1 cellular context compared by ENCODE assay signal in genomic region chr17:81512984-81513668, GRCh38.
TF ChIP-seq lines count a peak whose summit lies in the region.

No MANE protein-coding gene starts in this region.

TF ChIP-seq in K562, 482 proteins besides CTCF, POLR2A, EP300 and RAD21 (continued from another document):
- no peak for TF ChIP-seq DLX4 (CRISPR knock-in tag; IDR thresholded peaks at IDR 0.05)
- peak; percentile 83; the same call in 1 of the 2 replicates for TF ChIP-seq ZC3H4 (CRISPR knock-in tag; IDR thresholded peaks at IDR 0.05; ENCODE audit: borderline replicate concordance)
- peak in 1 of 2 experiments; percentile 45; a peak in 1 of 4 replicates for TF ChIP-seq SRF (CRISPR knock-in tag; IDR thresholded peaks at IDR 0.05)
- TF ChIP-seq CBX1 (IDR thresholded peaks at IDR 0.05; ENCODE audit: low read depth) = 0 out of 2 replicates have a peak, but pooled peaks have one; percentile 12
- no peak for TF ChIP-seq CREBBP (IDR thresholded peaks at IDR 0.05; ENCODE audit: low read depth, low read length)
- TF ChIP-seq PHF20 (IDR thresholded peaks at IDR 0.05; ENCODE audit: partially characterized antibody) = peak; percentile 14
- peak; percentile 41 for TF ChIP-seq HMGN3 (IDR thresholded peaks at IDR 0.05; ENCODE audit: borderline replicate concordance, extremely low read depth, insufficient read length, low read depth, low read length)
- TF ChIP-seq ELF2 (CRISPR knock-in tag; IDR thresholded peaks at IDR 0.05) = peak; percentile 17; the same call in 1 of the 2 replicates
- TF ChIP-seq ZNF830 (CRISPR knock-in tag; IDR thresholded peaks at IDR 0.05) = peak; percentile 84; the same call in 1 of the 2 replicates
- peak; percentile 99 for TF ChIP-seq SAFB (IDR thresholded peaks at IDR 0.05; ENCODE audit: borderline replicate concordance, low read depth, low read length)
- TF ChIP-seq THAP12 (CRISPR knock-in tag; IDR thresholded peaks at IDR 0.05) = peak; percentile 62; the same call in 1 of the 2 replicates
- TF ChIP-seq, protein P1, sequence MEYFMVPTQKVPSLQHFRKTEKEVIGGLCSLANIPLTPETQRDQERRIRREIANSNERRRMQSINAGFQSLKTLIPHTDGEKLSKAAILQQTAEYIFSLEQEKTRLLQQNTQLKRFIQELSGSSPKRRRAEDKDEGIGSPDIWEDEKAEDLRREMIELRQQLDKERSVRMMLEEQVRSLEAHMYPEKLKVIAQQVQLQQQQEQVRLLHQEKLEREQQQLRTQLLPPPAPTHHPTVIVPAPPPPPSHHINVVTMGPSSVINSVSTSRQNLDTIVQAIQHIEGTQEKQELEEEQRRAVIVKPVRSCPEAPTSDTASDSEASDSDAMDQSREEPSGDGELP (CRISPR knock-in tag; IDR thresholded peaks at IDR 0.05; ENCODE audit: borderline replicate concordance) = peak; percentile 43
- TF ChIP-seq NRF1 (conservative IDR thresholded peaks at IDR 0.05 in 1 of 2, IDR thresholded peaks at IDR 0.05 in 1 of 2) = peak; percentile 47 to 63
- 0 out of 2 replicates have a peak, but pooled peaks have one; percentile 8 for TF ChIP-seq ARID1B (IDR thresholded peaks at IDR 0.05)
- peak; percentile 39; the same call in 1 of the 2 replicates for TF ChIP-seq BRD4 (IDR thresholded peaks at IDR 0.05)
- peak; percentile 82; the same call in 1 of the 2 replicates for TF ChIP-seq MTA3 (IDR thresholded peaks at IDR 0.05; ENCODE audit: borderline replicate concordance)
- TF ChIP-seq ZNF785 (CRISPR knock-in tag; IDR thresholded peaks at IDR 0.05) = no peak
- TF ChIP-seq PTBP1 (IDR thresholded peaks at IDR 0.05; ENCODE audit: low read depth, low read length) = no peak
- no peak for TF ChIP-seq ZNF121 (CRISPR knock-in tag; conservative IDR thresholded peaks at IDR 0.05)
- TF ChIP-seq ZBTB7A (IDR thresholded peaks at IDR 0.05; ENCODE audit: borderline replicate concordance, control insufficient read depth, low read depth, low read length) = peak; percentile 87
- TF ChIP-seq ZFPM2 (CRISPR knock-in tag; IDR thresholded peaks at IDR 0.05) = 0 out of 2 replicates have a peak, but pooled peaks have one; percentile 58
- TF ChIP-seq, protein P2, sequence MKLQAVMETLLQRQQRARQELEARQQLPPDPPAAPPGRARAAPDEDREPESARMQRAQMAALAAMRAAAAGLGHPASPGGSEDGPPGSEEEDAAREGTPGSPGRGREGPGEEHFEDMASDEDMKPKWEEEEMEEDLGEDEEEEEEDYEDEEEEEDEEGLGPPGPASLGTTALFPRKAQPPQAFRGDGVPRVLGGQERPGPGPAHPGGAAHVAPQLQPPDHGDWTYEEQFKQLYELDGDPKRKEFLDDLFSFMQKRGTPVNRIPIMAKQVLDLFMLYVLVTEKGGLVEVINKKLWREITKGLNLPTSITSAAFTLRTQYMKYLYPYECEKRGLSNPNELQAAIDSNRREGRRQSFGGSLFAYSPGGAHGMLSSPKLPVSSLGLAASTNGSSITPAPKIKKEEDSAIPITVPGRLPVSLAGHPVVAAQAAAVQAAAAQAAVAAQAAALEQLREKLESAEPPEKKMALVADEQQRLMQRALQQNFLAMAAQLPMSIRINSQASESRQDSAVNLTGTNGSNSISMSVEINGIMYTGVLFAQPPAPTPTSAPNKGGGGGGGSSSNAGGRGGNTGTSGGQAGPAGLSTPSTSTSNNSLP (IDR thresholded peaks at IDR 0.05; ENCODE audit: borderline replicate concordance, low read depth, low read length) = no peak
- no peak for TF ChIP-seq ZFP36 (IDR thresholded peaks at IDR 0.05; ENCODE audit: low read depth, low read length, partially characterized antibody)
- TF ChIP-seq BCL6 (CRISPR knock-in tag; IDR thresholded peaks at IDR 0.05) = no peak
- peak; percentile 39; the same call in 1 of the 2 replicates for TF ChIP-seq NFRKB (IDR thresholded peaks at IDR 0.05; ENCODE audit: low read depth)
- 0 out of 4 replicates have a peak, but pooled peaks of 1 of the 2 experiments have one; percentile 27 for TF ChIP-seq MNT (conservative IDR thresholded peaks at IDR 0.05)
- TF ChIP-seq LCOR (CRISPR knock-in tag; IDR thresholded peaks at IDR 0.05) = 0 out of 2 replicates have a peak, but pooled peaks have one; percentile 34
- TF ChIP-seq HDAC8 (tag; IDR thresholded peaks at IDR 0.05) = no peak
- peak in 1 of 2 experiments; percentile 91; a peak in 3 of 4 replicates for TF ChIP-seq MAZ (CRISPR knock-in tag; conservative IDR thresholded peaks at IDR 0.05 in 1 of 2, IDR thresholded peaks at IDR 0.05 in 1 of 2)
- no peak for TF ChIP-seq HMGXB4 (CRISPR knock-in tag; IDR thresholded peaks at IDR 0.05)
- peak; percentile 62; the same call in 1 of the 2 replicates for TF ChIP-seq PHF8 (IDR thresholded peaks at IDR 0.05; ENCODE audit: borderline replicate concordance, low read length)
- TF ChIP-seq, protein P3, sequence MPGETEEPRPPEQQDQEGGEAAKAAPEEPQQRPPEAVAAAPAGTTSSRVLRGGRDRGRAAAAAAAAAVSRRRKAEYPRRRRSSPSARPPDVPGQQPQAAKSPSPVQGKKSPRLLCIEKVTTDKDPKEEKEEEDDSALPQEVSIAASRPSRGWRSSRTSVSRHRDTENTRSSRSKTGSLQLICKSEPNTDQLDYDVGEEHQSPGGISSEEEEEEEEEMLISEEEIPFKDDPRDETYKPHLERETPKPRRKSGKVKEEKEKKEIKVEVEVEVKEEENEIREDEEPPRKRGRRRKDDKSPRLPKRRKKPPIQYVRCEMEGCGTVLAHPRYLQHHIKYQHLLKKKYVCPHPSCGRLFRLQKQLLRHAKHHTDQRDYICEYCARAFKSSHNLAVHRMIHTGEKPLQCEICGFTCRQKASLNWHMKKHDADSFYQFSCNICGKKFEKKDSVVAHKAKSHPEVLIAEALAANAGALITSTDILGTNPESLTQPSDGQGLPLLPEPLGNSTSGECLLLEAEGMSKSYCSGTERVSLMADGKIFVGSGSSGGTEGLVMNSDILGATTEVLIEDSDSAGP (CRISPR knock-in tag; IDR thresholded peaks at IDR 0.05) = 0 out of 2 replicates have a peak, but pooled peaks have one; percentile 39
- peak; percentile 57; the same call in 1 of the 2 replicates for TF ChIP-seq TARDBP (IDR thresholded peaks at IDR 0.05)
- peak; percentile 12 for TF ChIP-seq ZFX (CRISPR knock-in tag; IDR thresholded peaks at IDR 0.05)
- 0 out of 2 replicates have a peak, but pooled peaks have one; percentile 31 for TF ChIP-seq MTA1 (IDR thresholded peaks at IDR 0.05; ENCODE audit: borderline replicate concordance)
- TF ChIP-seq ZBTB49 (CRISPR knock-in tag; IDR thresholded peaks at IDR 0.05; ENCODE audit: borderline replicate concordance) = no peak
TF ChIP-seq in K562: peak in this region for 71.
